Comparison of ENCODE assay signal across 8 cellular contexts in genomic region chr3:4985330-4986174, GRCh38. TPM values are rescaled to one million over a fixed set of nuclear protein-coding genes. Genes with fewer than 3 reads are reported as not detected.
DNase-seq lines count a peak whose midpoint lies in the region; ATAC-seq and TF ChIP-seq lines count a peak whose summit lies in the region.

No MANE protein-coding gene starts in this region.

- ATAC-seq in Panc1 (peak; percentile 39), GM18867 (IDR thresholded peaks at IDR 0.05; ENCODE audit: unreplicated experiment) (no peak), GM18861 (IDR thresholded peaks at IDR 0.05; ENCODE audit: unreplicated experiment) (no peak)
- ATAC-seq in naive thymus-derived CD8-positive, alpha-beta T cell = no peak

- in situ Hi-C loops in Panc1 (cut with HindIII; ENCODE audit: low pct_unique_long_range_greater_than_20kb, low sequenced_read_pairs) = no loop called here

- BruUV-seq in Panc1 (replicated peaks; lab: Mats Ljungman, UMichigan) (no TSS peak), OCI-LY7 (replicated peaks; lab: Mats Ljungman, UMichigan) (no TSS peak)

- POLR2A ChIA-PET in Panc1 (lab: Charles Lee) (interaction anchor here (0.5 to 2.8 kb wide), 7 partner anchors 9 to 274 kb away, joined by 3 to 16 read pairs (median 4); no protein-coding TSS in a partner anchor), OCI-LY7 (lab: Charles Lee) (interaction anchor here (0.7 to 2.0 kb wide), 3 partner anchors 9 to 481 kb away, joined by 3 to 7 read pairs (median 3); no protein-coding TSS in a partner anchor)
- POLR2A ChIA-PET in naive thymus-derived CD8-positive, alpha-beta T cell (lab: Charles Lee) = interaction anchor here (1.6 kb wide), 1 partner anchor 31 kb away, joined by 3 read pairs; no protein-coding TSS in a partner anchor

- peaks cover 0 to 21% (median 4%) of the 10 kb centered on the region in 3 donors for H3K36me3 Mint-ChIP-seq in naive thymus-derived CD8-positive, alpha-beta T cell

- no peaks in the 10 kb centered on the region for H3K27me3 ChIP-seq in Panc1 (ENCODE audit: control insufficient read depth, insufficient read depth, low read length)

- H3K27ac ChIP-seq in Panc1 (ENCODE audit: low read length) (peak overlapping the region; percentile 95), OCI-LY7 (ENCODE audit: low read depth, low read length, poor library complexity, severe bottlenecking) (no peak overlapping the region)

- H3K4me1 Mint-ChIP-seq in naive thymus-derived CD8-positive, alpha-beta T cell = peaks cover 20 to 80% (median 49%) of the 10 kb centered on the region in 4 donors

- peak overlapping the region in 6 of 10 donors; percentile 8 to 96 (median 70) for H3K27ac Mint-ChIP-seq in naive thymus-derived CD8-positive, alpha-beta T cell

- H3K4me3 ChIP-seq in GM12865 (ENCODE audit: low read depth, low read length) (peak overlapping the region; percentile 82), Panc1 (ENCODE audit: low read depth in 2 of 2, low read length in 2 of 2) (peak overlapping the region; percentile 39 to 92; a peak in 3 of 4 replicates), OCI-LY7 (ENCODE audit: low read depth, low read length, poor library complexity, severe bottlenecking) (no peak overlapping the region)

- H3K9me3 ChIP-seq in Panc1 (ENCODE audit: control insufficient read depth, insufficient read depth, low read depth, low read length) (no peaks in the 10 kb centered on the region), OCI-LY7 (ENCODE audit: low read length) (no peaks in the 10 kb centered on the region)

- CTCF ChIA-PET in Panc1 (lab: Charles Lee) (interaction anchor here (0.6 kb wide), 1 partner anchor 31 kb away, joined by 4 read pairs; no protein-coding TSS in a partner anchor), OCI-LY7 (lab: Charles Lee; ENCODE audit: unreplicated experiment) (interaction anchor here (1.2 kb wide), 1 partner anchor 11 kb away, joined by 4 read pairs; no protein-coding TSS in a partner anchor)

- no peak overlapping the region for H2AFZ ChIP-seq in OCI-LY7 (ENCODE audit: low read length)

- DNase-seq in GM12865 (ENCODE audit: low read depth) (no peak), Panc1 (ENCODE audit: low read depth, low spot score) (no peak), dermis blood vessel endothelial cell (peak; percentile 96), NCI-H1436 treated with DMSO at 0.1 percent for 48 hours (lab: John Stamatoyannopoulos, UW) (no peak), OCI-LY7 (ENCODE audit: low spot score) (no peak)
- no peak for DNase-seq in naive thymus-derived CD8-positive, alpha-beta T cell

- H3K36me3 ChIP-seq in Panc1 (ENCODE audit: control insufficient read depth, insufficient read depth, low read length) (peaks cover 16% of the 10 kb centered on the region), OCI-LY7 (ENCODE audit: insufficient read depth, low read length) (no peaks in the 10 kb centered on the region)

- intact Hi-C loops in Panc1 (cut with micrococcal nuclease; ENCODE audit: unreplicated experiment) (loop anchor here (2.0 kb wide), 1 partner anchor 41 kb away; no protein-coding TSS in a partner anchor), OCI-LY7 (cut with micrococcal nuclease; ENCODE audit: unreplicated experiment) (loop anchor here (2.0 kb wide), 1 partner anchor 25 kb away; no protein-coding TSS in a partner anchor)

- peak overlapping the region in 9 of 10 donors; percentile 48 to 85 (median 83) for H3K4me3 Mint-ChIP-seq in naive thymus-derived CD8-positive, alpha-beta T cell

- H4K20me1 ChIP-seq in OCI-LY7 (ENCODE audit: insufficient read depth, low read length) = no peaks in the 10 kb centered on the region

- H3K9me3 Mint-ChIP-seq in naive thymus-derived CD8-positive, alpha-beta T cell = no peaks in the 10 kb centered on the region

- no peaks in the 10 kb centered on the region for H3K27me3 Mint-ChIP-seq in naive thymus-derived CD8-positive, alpha-beta T cell

- H3K4me2 ChIP-seq in OCI-LY7 (ENCODE audit: low read length) = no peak overlapping the region

- H3K9me2 ChIP-seq in OCI-LY7 (ENCODE audit: insufficient read depth, low read length) = no peaks in the 10 kb centered on the region

- H3K79me2 ChIP-seq in OCI-LY7 (ENCODE audit: insufficient read depth, low read depth, low read length) = no peaks in the 10 kb centered on the region

- H3K4me1 ChIP-seq in Panc1 (ENCODE audit: control insufficient read depth, insufficient read depth, low read length) (peaks cover 46% of the 10 kb centered on the region), OCI-LY7 (ENCODE audit: insufficient read depth, low read length, poor library complexity, severe bottlenecking) (peaks cover 11% of the 10 kb centered on the region)

- TF ChIP-seq CTCF in GM12865 (IDR thresholded peaks at IDR 0.05; ENCODE audit: insufficient read depth, low read depth, low read length, missing control alignments) (no peak), Panc1 (IDR thresholded peaks at IDR 0.05) (no peak), OCI-LY7 (conservative IDR thresholded peaks at IDR 0.05; ENCODE audit: low read length) (no peak)

RNA-seq across cellular contexts. Expression of gene BHLHE40, which starts 6.3 kb away (rescaled TPM):
- total RNA-seq in Panc1 (2021; ENCODE audit: unreplicated experiment) (78.4 TPM), dermis blood vessel endothelial cell (7.5 and 16.0 TPM in 2 replicates), OCI-LY7 (2022) (0.11 TPM in 1 of 2 replicates, not detected in the other)
- 63.8 TPM for polyA plus RNA-seq in Panc1 (2012; ENCODE audit: insufficient read length)
- total RNA-seq in naive thymus-derived CD8-positive, alpha-beta T cell = 1 to 10 TPM; 4.5 to 5.1 TPM
- 1 to 10 TPM; 1.1 to 10.0 (median 1.8) TPM for polyA plus RNA-seq in naive thymus-derived CD8-positive, alpha-beta T cell
- total RNA-seq in OCI-LY7 (2014; rRNA removed; shearing (Covaris generic)) = 0.05 and 0.35 TPM in 2 replicates
